1 cellular context compared by ENCODE assay signal in genomic region chr9:137046094-137046787, GRCh38.
A peak's percentile ranks its signal among the peaks of the same experiment; 100 is the strongest.
TF ChIP-seq lines count a peak whose summit lies in the region.

Gene NPDC1 (minus strand): TSS chr9:137046177. CDS start chr9:137045989, 188 bp downstream.

TF ChIP-seq in HepG2, 621 proteins besides CTCF, POLR2A, EP300 and RAD21 (continued from another document):
- peak; percentile 33; the same call in 1 of the 2 replicates for TF ChIP-seq PAXIP1 (CRISPR knock-in tag; conservative IDR thresholded peaks at IDR 0.05)
- no peak for TF ChIP-seq GABPA (IDR thresholded peaks at IDR 0.05; ENCODE audit: low read depth, low read length)
- 0 out of 2 replicates have a peak, but pooled peaks have one; percentile 28 for TF ChIP-seq GABPA (CRISPR knock-in tag; IDR thresholded peaks at IDR 0.05; ENCODE audit: low read depth)
- TF ChIP-seq ZBTB37 (CRISPR knock-in tag; IDR thresholded peaks at IDR 0.05) = no peak
- TF ChIP-seq MED13 (CRISPR knock-in tag; IDR thresholded peaks at IDR 0.05) = peak; percentile 68; the same call in 1 of the 2 replicates
- peak; percentile 85 for TF ChIP-seq ZNF362 (CRISPR knock-in tag; IDR thresholded peaks at IDR 0.05; ENCODE audit: borderline replicate concordance)
- TF ChIP-seq ZNF350 (CRISPR knock-in tag; IDR thresholded peaks at IDR 0.05; ENCODE audit: borderline replicate concordance, low read depth) = 0 out of 2 replicates have a peak, but pooled peaks have one; percentile 71
- TF ChIP-seq ZNF704 (CRISPR knock-in tag; IDR thresholded peaks at IDR 0.05; ENCODE audit: borderline replicate concordance) = peak; percentile 62
- TF ChIP-seq ZBTB33 (CRISPR knock-in tag; IDR thresholded peaks at IDR 0.05) = peak; percentile 74
- 0 out of 2 replicates have a peak, but pooled peaks have one; percentile 24 for TF ChIP-seq ZNF678 (CRISPR knock-in tag; IDR thresholded peaks at IDR 0.05)
- 0 out of 2 replicates have a peak, but pooled peaks have one; percentile 35 for TF ChIP-seq ZNF317 (CRISPR knock-in tag; IDR thresholded peaks at IDR 0.05)
- no peak for TF ChIP-seq ZNF513 (CRISPR knock-in tag; conservative IDR thresholded peaks at IDR 0.05)
